Comparison of ENCODE assay signal across 8 cellular contexts in the genomic region with DNA sequence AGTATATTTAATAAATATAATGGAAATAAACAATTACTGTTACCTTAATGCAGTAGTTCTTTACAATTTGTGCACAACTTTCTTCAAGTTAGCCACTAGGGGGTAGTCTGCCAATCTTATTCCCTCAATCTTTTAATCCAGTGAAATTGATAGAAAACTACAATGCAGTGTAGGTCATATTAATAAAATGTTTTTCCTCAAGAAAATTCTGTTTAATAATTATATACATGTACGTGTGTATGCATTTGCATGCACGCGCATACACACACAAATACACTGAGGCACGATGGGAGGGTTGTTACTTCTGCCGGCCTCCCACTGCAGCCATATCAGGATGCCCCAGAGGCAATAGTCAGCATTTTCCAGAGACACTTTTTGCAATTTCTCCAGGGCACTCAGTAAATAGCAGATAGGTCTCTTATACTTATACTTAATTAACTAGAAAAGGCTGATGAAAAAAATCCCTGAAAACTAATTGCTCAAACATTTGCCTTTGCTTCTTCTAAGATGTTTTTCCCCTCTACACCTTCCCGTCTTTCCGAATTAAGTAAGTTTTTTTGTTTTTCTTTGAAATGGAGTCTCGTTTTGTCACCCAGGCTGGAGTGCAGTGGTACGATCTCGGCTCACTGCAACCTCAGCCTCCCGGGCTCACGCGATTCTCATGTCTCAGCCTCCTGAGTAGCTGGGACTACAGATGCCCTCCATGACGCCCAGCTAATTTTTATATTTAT. TPM values are rescaled to one million over a fixed set of nuclear protein-coding genes. Genes with fewer than 3 reads are reported as not detected.
A peak's percentile ranks its signal among the peaks of the same experiment; 100 is the strongest.
DNase-seq lines count a peak whose midpoint lies in the region; ATAC-seq, FAIRE-seq and TF ChIP-seq lines count a peak whose summit lies in the region.

No MANE protein-coding gene starts in this region.

- no peaks in the 10 kb centered on the region for H3K9me3 ChIP-seq in T-helper 17 cell (ENCODE audit: control insufficient read depth, low read length, poor library complexity, severe bottlenecking)
- no peaks in the 10 kb centered on the region for H3K9me3 ChIP-seq in keratinocyte (ENCODE audit: control insufficient read depth, low read depth, low read length)

- no peak for ATAC-seq in T-helper 17 cell
- ATAC-seq in HG03097 (IDR thresholded peaks at IDR 0.05; ENCODE audit: low FRiP score, unreplicated experiment): no peak
- no peak for ATAC-seq in activated T-cell treated with anti-CD3 and anti-CD28 coated beads, Interleukin-2, amount 50 U/mL, for 4 hours
- ATAC-seq in HG03520 (IDR thresholded peaks at IDR 0.05; ENCODE audit: unreplicated experiment): no peak

- H3K27me3 ChIP-seq in keratinocyte (ENCODE audit: control insufficient read depth, extremely low read depth, insufficient read depth, low read length): peaks cover 13% of the 10 kb centered on the region

- peak overlapping the region; percentile 67 for H3K27ac Mint-ChIP-seq in T-helper 17 cell

- dilution Hi-C loops in keratinocyte (cut with MboI; ENCODE audit: extremely low pct_ligation_motif_present, low sequenced_read_pairs): no loop called here

- H3K79me2 ChIP-seq in keratinocyte (ENCODE audit: control insufficient read depth, insufficient read depth, low read length): no peaks in the 10 kb centered on the region

- no peaks in the 10 kb centered on the region for H4K20me1 ChIP-seq in keratinocyte (ENCODE audit: control insufficient read depth, extremely low read depth, insufficient read depth, low read length)

- H3K4me1 ChIP-seq in keratinocyte (ENCODE audit: control insufficient read depth, extremely low read depth, insufficient read depth, low read length): peaks cover 18% of the 10 kb centered on the region

- H3K4me3 ChIP-seq in AG04449 (ENCODE audit: low read depth, low read length): no peak overlapping the region
- H3K4me3 ChIP-seq in keratinocyte (ENCODE audit: control insufficient read depth in 2 of 3, extremely low read depth in 1 of 3, insufficient read depth in 2 of 3, low read depth in 1 of 3, low read length in 3 of 3): no peak overlapping the region

- no peak overlapping the region for H2AFZ ChIP-seq in keratinocyte (ENCODE audit: control insufficient read depth, low read length)

- no peaks in the 10 kb centered on the region for H3K9me1 ChIP-seq in keratinocyte (ENCODE audit: control insufficient read depth, extremely low read depth, insufficient read depth, low read length)

- H3K4me3 Mint-ChIP-seq in T-helper 17 cell: no peak overlapping the region
- H3K4me3 Mint-ChIP-seq in activated T-cell treated with anti-CD3 and anti-CD28 coated beads, Interleukin-2, amount 50 U/mL, for 4 hours: no peak overlapping the region

- H3K9ac ChIP-seq in keratinocyte (ENCODE audit: control insufficient read depth, extremely low read depth, insufficient read depth, low read length): no peak overlapping the region

- CTCF ChIA-PET in AG04449 (lab: Yijun Ruan, JAX): interaction anchor here (1.2 to 7.5 kb wide), 7 partner anchors 9 to 186 kb away, joined by 3 to 135 read pairs (median 6); no protein-coding TSS in a partner anchor

- H3K36me3 Mint-ChIP-seq in T-helper 17 cell (ENCODE audit: low read depth): peaks cover 5% of the 10 kb centered on the region
- peaks cover 2% of the 10 kb centered on the region for H3K36me3 Mint-ChIP-seq in activated T-cell treated with anti-CD3 and anti-CD28 coated beads, Interleukin-2, amount 50 U/mL, for 4 hours (ENCODE audit: insufficient read depth)

- TF ChIP-seq CTCF in AG04449 (IDR thresholded peaks at IDR 0.05; ENCODE audit: insufficient read depth, low read length, missing control alignments) (peak; percentile 30), GM12873 (IDR thresholded peaks at IDR 0.05; ENCODE audit: insufficient read depth, low read depth, low read length, missing control alignments) (peak; percentile 40), keratinocyte (optimal IDR thresholded peaks at IDR 0.05 in 1 of 3, IDR thresholded peaks at IDR 0.05 in 1 of 3, conservative IDR thresholded peaks at IDR 0.05 in 1 of 3; ENCODE audit: extremely low read depth in 1 of 3, insufficient read depth in 2 of 3, low read length in 3 of 3) (peak in 2 of 3 experiments; percentile 39 to 43)

- H3K4me2 ChIP-seq in keratinocyte (ENCODE audit: control insufficient read depth, extremely low read depth, insufficient read depth, low read depth, low read length): no peak overlapping the region

- H3K4me1 Mint-ChIP-seq in T-helper 17 cell: peaks cover 22% of the 10 kb centered on the region
- H3K4me1 Mint-ChIP-seq in activated T-cell treated with anti-CD3 and anti-CD28 coated beads, Interleukin-2, amount 50 U/mL, for 4 hours (ENCODE audit: low read depth): peaks cover 24% of the 10 kb centered on the region

- peaks cover 10% of the 10 kb centered on the region for H3K27me3 Mint-ChIP-seq in T-helper 17 cell
- peaks cover 9% of the 10 kb centered on the region for H3K27me3 Mint-ChIP-seq in activated T-cell treated with anti-CD3 and anti-CD28 coated beads, Interleukin-2, amount 50 U/mL, for 4 hours (ENCODE audit: low read depth)

- DNase-seq in AG04449 (ENCODE audit: low read depth, low spot score) (no peak), T-helper 17 cell (no peak), keratinocyte (ENCODE audit: low read depth, low spot score) (no peak), NCI-H2107 (lab: John Stamatoyannopoulos, UW) (no peak)
- no peak for DNase-seq in activated T-cell treated with anti-CD3 and anti-CD28 coated beads, Interleukin-2, amount 50 U/mL, for 4 hours

- POLR2A ChIA-PET in AG04449 (lab: Yijun Ruan, JAX): no interaction called here

- no peaks in the 10 kb centered on the region for H3K9me3 Mint-ChIP-seq in activated T-cell treated with anti-CD3 and anti-CD28 coated beads, Interleukin-2, amount 50 U/mL, for 4 hours

- no peak for FAIRE-seq in keratinocyte (lab: Jason Lieb, UNC)

- no peak overlapping the region for H3K27ac ChIP-seq in keratinocyte (ENCODE audit: control insufficient read depth, insufficient read depth, low read length)

- H3K36me3 ChIP-seq in keratinocyte (ENCODE audit: control insufficient read depth in 2 of 2, extremely low read depth in 1 of 2, insufficient read depth in 2 of 2, low read length in 2 of 2): no peaks in the 10 kb centered on the region

RNA-seq across cellular contexts. Expression of a gene that starts 3.1 kb away (rescaled TPM):
- total RNA-seq in T-helper 17 cell: 10 to 100 TPM; 10.3 to 14.4 TPM
- polyA plus RNA-seq in keratinocyte: 0.36 to 1.2 TPM (median 0.68 TPM) in 3 replicates
- polyA plus RNA-seq in keratinocyte (2011; ENCODE audit: low read depth): 2.2 TPM
- 0.94 and 1.3 TPM in 2 replicates for polyA plus RNA-seq in keratinocyte (2011; cell fraction: cytosol; rRNA removed)
- 2.8 TPM in 2 replicates for polyA plus RNA-seq in keratinocyte (2011; cell fraction: nucleus; rRNA removed)
- polyA plus RNA-seq in keratinocyte (2012; ENCODE audit: low replicate concordance): 0.40 and 5.0 TPM in 2 replicates
- polyA minus RNA-seq in keratinocyte: 0.74 to 3.8 TPM (median 3.7 TPM) in 3 replicates
- polyA minus RNA-seq in keratinocyte (2011; cell fraction: cytosol; rRNA and poly(A)+ RNA removed): 1.7 TPM
- polyA minus RNA-seq in keratinocyte (2011; cell fraction: nucleus; rRNA and poly(A)+ RNA removed): 1.8 and 2.6 TPM in 2 replicates
- 1 to 10 TPM; 1.9 to 3.2 (median 3.2) TPM for total RNA-seq in activated T-cell treated with anti-CD3 and anti-CD28 coated beads, Interleukin-2, amount 50 U/mL, for 4 hours
